In genomic region chr10:72248477-72249151, GRCh38 we compare ENCODE assay signal across 1 cellular context.
TF ChIP-seq lines count a peak whose summit lies in the region.

No MANE protein-coding gene starts in this region.

TF ChIP-seq in HepG2, 621 proteins besides CTCF, POLR2A, EP300 and RAD21 (continued from another document and continues in another):
- TF ChIP-seq, protein P1, sequence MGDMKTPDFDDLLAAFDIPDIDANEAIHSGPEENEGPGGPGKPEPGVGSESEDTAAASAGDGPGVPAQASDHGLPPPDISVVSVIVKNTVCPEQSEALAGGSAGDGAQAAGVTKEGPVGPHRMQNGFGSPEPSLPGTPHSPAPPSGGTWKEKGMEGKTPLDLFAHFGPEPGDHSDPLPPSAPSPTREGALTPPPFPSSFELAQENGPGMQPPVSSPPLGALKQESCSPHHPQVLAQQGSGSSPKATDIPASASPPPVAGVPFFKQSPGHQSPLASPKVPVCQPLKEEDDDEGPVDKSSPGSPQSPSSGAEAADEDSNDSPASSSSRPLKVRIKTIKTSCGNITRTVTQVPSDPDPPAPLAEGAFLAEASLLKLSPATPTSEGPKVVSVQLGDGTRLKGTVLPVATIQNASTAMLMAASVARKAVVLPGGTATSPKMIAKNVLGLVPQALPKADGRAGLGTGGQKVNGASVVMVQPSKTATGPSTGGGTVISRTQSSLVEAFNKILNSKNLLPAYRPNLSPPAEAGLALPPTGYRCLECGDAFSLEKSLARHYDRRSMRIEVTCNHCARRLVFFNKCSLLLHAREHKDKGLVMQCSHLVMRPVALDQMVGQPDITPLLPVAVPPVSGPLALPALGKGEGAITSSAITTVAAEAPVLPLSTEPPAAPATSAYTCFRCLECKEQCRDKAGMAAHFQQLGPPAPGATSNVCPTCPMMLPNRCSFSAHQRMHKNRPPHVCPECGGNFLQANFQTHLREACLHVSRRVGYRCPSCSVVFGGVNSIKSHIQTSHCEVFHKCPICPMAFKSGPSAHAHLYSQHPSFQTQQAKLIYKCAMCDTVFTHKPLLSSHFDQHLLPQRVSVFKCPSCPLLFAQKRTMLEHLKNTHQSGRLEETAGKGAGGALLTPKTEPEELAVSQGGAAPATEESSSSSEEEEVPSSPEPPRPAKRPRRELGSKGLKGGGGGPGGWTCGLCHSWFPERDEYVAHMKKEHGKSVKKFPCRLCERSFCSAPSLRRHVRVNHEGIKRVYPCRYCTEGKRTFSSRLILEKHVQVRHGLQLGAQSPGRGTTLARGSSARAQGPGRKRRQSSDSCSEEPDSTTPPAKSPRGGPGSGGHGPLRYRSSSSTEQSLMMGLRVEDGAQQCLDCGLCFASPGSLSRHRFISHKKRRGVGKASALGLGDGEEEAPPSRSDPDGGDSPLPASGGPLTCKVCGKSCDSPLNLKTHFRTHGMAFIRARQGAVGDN (CRISPR knock-in tag; IDR thresholded peaks at IDR 0.05): peak; percentile 79
- TF ChIP-seq ZNF781 (CRISPR knock-in tag; IDR thresholded peaks at IDR 0.05; ENCODE audit: borderline replicate concordance, not compliant biosample characterization) (peak; percentile 43), ZNF543 (CRISPR knock-in tag; IDR thresholded peaks at IDR 0.05) (0 out of 2 replicates have a peak, but pooled peaks have one; percentile 44), ZNF274 (CRISPR knock-in tag; IDR thresholded peaks at IDR 0.05) (no peak), YEATS4 (CRISPR knock-in tag; IDR thresholded peaks at IDR 0.05; ENCODE audit: borderline replicate concordance) (peak; percentile 62; the same call in 1 of the 2 replicates), ZNF3 (CRISPR knock-in tag; IDR thresholded peaks at IDR 0.05) (no peak), SMAD1 (CRISPR knock-in tag; IDR thresholded peaks at IDR 0.05; ENCODE audit: borderline replicate concordance, low read depth) (no peak), MBNL3 (CRISPR knock-in tag; conservative IDR thresholded peaks at IDR 0.05) (no peak), XRCC5 (optimal IDR thresholded peaks at IDR 0.05; ENCODE audit: low read length) (peak; percentile 96), ZNF792 (CRISPR knock-in tag; IDR thresholded peaks at IDR 0.05) (peak; percentile 32; the same call in 1 of the 2 replicates), ZNF597 (CRISPR knock-in tag; IDR thresholded peaks at IDR 0.05) (no peak), SP4 (CRISPR knock-in tag; IDR thresholded peaks at IDR 0.05) (no peak), DR1 (CRISPR knock-in tag; IDR thresholded peaks at IDR 0.05) (peak; percentile 46), ZNF761 (CRISPR knock-in tag; conservative IDR thresholded peaks at IDR 0.05) (no peak), FOXK2 (IDR thresholded peaks at IDR 0.05) (no peak), TOE1 (CRISPR knock-in tag; IDR thresholded peaks at IDR 0.05) (no peak), ZBTB46 (CRISPR knock-in tag; IDR thresholded peaks at IDR 0.05; ENCODE audit: borderline replicate concordance) (0 out of 2 replicates have a peak, but pooled peaks have one; percentile 77), ZBTB43 (CRISPR knock-in tag; conservative IDR thresholded peaks at IDR 0.05) (no peak), RXRA (CRISPR knock-in tag; IDR thresholded peaks at IDR 0.05) (peak; percentile 54; the same call in 1 of the 2 replicates), ZNF510 (CRISPR knock-in tag; IDR thresholded peaks at IDR 0.05; ENCODE audit: low read depth) (0 out of 2 replicates have a peak, but pooled peaks have one; percentile 57), NFIC (IDR thresholded peaks at IDR 0.05; ENCODE audit: low read length) (no peak), DNMT1 (CRISPR knock-in tag; IDR thresholded peaks at IDR 0.05) (no peak; the same call in 1 of the 2 replicates), ZNF282 (IDR thresholded peaks at IDR 0.05; ENCODE audit: partially characterized antibody) (no peak), ZNF225 (CRISPR knock-in tag; IDR thresholded peaks at IDR 0.05) (no peak; the same call in 1 of the 2 replicates), HNRNPK (IDR thresholded peaks at IDR 0.05; ENCODE audit: low read depth, low read length, poor library complexity, severe bottlenecking) (no peak), ZNF18 (CRISPR knock-in tag; IDR thresholded peaks at IDR 0.05; ENCODE audit: insufficient replicate concordance) (no peak), ZNF660 (CRISPR knock-in tag; IDR thresholded peaks at IDR 0.05; ENCODE audit: borderline replicate concordance, low read depth) (no peak), TP53 (CRISPR knock-in tag; conservative IDR thresholded peaks at IDR 0.05) (peak; percentile 39; the same call in 1 of the 2 replicates), GATAD1 (CRISPR knock-in tag; IDR thresholded peaks at IDR 0.05) (0 out of 2 replicates have a peak, but pooled peaks have one; percentile 37), ZC3H13 (CRISPR knock-in tag; IDR thresholded peaks at IDR 0.05) (no peak), ZNF549 (CRISPR knock-in tag; IDR thresholded peaks at IDR 0.05) (no peak), YY1 (IDR thresholded peaks at IDR 0.05; ENCODE audit: insufficient read depth, insufficient replicate concordance, low read depth, low read length) (peak; percentile 26)
- TF ChIP-seq, protein P2, sequence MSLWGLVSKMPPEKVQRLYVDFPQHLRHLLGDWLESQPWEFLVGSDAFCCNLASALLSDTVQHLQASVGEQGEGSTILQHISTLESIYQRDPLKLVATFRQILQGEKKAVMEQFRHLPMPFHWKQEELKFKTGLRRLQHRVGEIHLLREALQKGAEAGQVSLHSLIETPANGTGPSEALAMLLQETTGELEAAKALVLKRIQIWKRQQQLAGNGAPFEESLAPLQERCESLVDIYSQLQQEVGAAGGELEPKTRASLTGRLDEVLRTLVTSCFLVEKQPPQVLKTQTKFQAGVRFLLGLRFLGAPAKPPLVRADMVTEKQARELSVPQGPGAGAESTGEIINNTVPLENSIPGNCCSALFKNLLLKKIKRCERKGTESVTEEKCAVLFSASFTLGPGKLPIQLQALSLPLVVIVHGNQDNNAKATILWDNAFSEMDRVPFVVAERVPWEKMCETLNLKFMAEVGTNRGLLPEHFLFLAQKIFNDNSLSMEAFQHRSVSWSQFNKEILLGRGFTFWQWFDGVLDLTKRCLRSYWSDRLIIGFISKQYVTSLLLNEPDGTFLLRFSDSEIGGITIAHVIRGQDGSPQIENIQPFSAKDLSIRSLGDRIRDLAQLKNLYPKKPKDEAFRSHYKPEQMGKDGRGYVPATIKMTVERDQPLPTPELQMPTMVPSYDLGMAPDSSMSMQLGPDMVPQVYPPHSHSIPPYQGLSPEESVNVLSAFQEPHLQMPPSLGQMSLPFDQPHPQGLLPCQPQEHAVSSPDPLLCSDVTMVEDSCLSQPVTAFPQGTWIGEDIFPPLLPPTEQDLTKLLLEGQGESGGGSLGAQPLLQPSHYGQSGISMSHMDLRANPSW (CRISPR knock-in tag; IDR thresholded peaks at IDR 0.05; ENCODE audit: borderline replicate concordance): 0 out of 2 replicates have a peak, but pooled peaks have one; percentile 52
- TF ChIP-seq, protein P3, sequence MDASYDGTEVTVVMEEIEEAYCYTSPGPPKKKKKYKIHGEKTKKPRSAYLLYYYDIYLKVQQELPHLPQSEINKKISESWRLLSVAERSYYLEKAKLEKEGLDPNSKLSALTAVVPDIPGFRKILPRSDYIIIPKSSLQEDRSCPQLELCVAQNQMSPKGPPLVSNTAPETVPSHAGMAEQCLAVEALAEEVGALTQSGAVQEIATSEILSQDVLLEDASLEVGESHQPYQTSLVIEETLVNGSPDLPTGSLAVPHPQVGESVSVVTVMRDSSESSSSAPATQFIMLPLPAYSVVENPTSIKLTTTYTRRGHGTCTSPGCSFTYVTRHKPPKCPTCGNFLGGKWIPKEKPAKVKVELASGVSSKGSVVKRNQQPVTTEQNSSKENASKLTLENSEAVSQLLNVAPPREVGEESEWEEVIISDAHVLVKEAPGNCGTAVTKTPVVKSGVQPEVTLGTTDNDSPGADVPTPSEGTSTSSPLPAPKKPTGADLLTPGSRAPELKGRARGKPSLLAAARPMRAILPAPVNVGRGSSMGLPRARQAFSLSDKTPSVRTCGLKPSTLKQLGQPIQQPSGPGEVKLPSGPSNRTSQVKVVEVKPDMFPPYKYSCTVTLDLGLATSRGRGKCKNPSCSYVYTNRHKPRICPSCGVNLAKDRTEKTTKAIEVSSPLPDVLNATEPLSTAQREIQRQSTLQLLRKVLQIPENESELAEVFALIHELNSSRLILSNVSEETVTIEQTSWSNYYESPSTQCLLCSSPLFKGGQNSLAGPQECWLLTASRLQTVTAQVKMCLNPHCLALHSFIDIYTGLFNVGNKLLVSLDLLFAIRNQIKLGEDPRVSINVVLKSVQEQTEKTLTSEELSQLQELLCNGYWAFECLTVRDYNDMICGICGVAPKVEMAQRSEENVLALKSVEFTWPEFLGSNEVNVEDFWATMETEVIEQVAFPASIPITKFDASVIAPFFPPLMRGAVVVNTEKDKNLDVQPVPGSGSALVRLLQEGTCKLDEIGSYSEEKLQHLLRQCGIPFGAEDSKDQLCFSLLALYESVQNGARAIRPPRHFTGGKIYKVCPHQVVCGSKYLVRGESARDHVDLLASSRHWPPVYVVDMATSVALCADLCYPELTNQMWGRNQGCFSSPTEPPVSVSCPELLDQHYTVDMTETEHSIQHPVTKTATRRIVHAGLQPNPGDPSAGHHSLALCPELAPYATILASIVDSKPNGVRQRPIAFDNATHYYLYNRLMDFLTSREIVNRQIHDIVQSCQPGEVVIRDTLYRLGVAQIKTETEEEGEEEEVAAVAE (CRISPR knock-in tag; IDR thresholded peaks at IDR 0.05; ENCODE audit: borderline replicate concordance): peak; percentile 42; the same call in 1 of the 2 replicates
- TF ChIP-seq, protein P4, sequence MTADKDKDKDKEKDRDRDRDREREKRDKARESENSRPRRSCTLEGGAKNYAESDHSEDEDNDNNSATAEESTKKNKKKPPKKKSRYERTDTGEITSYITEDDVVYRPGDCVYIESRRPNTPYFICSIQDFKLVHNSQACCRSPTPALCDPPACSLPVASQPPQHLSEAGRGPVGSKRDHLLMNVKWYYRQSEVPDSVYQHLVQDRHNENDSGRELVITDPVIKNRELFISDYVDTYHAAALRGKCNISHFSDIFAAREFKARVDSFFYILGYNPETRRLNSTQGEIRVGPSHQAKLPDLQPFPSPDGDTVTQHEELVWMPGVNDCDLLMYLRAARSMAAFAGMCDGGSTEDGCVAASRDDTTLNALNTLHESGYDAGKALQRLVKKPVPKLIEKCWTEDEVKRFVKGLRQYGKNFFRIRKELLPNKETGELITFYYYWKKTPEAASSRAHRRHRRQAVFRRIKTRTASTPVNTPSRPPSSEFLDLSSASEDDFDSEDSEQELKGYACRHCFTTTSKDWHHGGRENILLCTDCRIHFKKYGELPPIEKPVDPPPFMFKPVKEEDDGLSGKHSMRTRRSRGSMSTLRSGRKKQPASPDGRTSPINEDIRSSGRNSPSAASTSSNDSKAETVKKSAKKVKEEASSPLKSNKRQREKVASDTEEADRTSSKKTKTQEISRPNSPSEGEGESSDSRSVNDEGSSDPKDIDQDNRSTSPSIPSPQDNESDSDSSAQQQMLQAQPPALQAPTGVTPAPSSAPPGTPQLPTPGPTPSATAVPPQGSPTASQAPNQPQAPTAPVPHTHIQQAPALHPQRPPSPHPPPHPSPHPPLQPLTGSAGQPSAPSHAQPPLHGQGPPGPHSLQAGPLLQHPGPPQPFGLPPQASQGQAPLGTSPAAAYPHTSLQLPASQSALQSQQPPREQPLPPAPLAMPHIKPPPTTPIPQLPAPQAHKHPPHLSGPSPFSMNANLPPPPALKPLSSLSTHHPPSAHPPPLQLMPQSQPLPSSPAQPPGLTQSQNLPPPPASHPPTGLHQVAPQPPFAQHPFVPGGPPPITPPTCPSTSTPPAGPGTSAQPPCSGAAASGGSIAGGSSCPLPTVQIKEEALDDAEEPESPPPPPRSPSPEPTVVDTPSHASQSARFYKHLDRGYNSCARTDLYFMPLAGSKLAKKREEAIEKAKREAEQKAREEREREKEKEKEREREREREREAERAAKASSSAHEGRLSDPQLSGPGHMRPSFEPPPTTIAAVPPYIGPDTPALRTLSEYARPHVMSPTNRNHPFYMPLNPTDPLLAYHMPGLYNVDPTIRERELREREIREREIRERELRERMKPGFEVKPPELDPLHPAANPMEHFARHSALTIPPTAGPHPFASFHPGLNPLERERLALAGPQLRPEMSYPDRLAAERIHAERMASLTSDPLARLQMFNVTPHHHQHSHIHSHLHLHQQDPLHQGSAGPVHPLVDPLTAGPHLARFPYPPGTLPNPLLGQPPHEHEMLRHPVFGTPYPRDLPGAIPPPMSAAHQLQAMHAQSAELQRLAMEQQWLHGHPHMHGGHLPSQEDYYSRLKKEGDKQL (CRISPR knock-in tag; IDR thresholded peaks at IDR 0.05; ENCODE audit: low read depth): no peak
